ENCODE assay signal across 8 cellular contexts in genomic region chr10:75233444-75234016, GRCh38. TPM values are rescaled to one million over a fixed set of nuclear protein-coding genes. Genes with fewer than 3 reads are reported as not detected.
DNase-seq lines count a peak whose midpoint lies in the region; ATAC-seq and TF ChIP-seq lines count a peak whose summit lies in the region.

No MANE protein-coding gene starts in this region.

- CTCF ChIA-PET in activated CD4-positive, alpha-beta T cell treated with anti-CD3 and anti-CD28 coated beads, Interleukin-2, amount 10 ng/mL, durations not matched to agents 7 days and 5 days (lab: Charles Lee), result interaction anchor here (1.4 to 5.5 kb wide), 9 partner anchors 10 to 815 kb away, joined by 4 to 55 read pairs (median 18); partner anchors contain the start of genes SAMD8 and VDAC2
- CTCF ChIA-PET in activated CD4-positive, alpha-beta memory T cell treated with anti-CD3 and anti-CD28 coated beads for 36 hours (lab: Charles Lee), result interaction anchor here (0.8 to 9.0 kb wide), 5 partner anchors 11 to 989 kb away, joined by 3 to 109 read pairs (median 12); partner anchors contain the start of gene VDAC2

- H3K27me3 Mint-ChIP-seq in activated CD4-positive, alpha-beta T cell treated with anti-CD3 and anti-CD28 coated beads, Interleukin-2, amount 10 ng/mL, durations not matched to agents 7 days and 5 days, result no peaks in the 10 kb centered on the region
- H3K27me3 Mint-ChIP-seq in activated CD4-positive, alpha-beta memory T cell treated with anti-CD3 and anti-CD28 coated beads for 36 hours, result no peaks in the 10 kb centered on the region

- H3K27ac Mint-ChIP-seq in activated CD4-positive, alpha-beta T cell treated with anti-CD3 and anti-CD28 coated beads, Interleukin-2, amount 10 ng/mL, durations not matched to agents 7 days and 5 days, result peak overlapping the region; percentile 92
- H3K27ac Mint-ChIP-seq in activated CD4-positive, alpha-beta memory T cell treated with anti-CD3 and anti-CD28 coated beads for 36 hours, result peak overlapping the region; percentile 85

- peaks cover 6% of the 10 kb centered on the region for H3K4me1 ChIP-seq in iPS-18a (ENCODE audit: control insufficient read depth, low read depth, low read length)
- H3K4me1 ChIP-seq in testis, result peaks cover 4% of the 10 kb centered on the region

- H3K4me3 ChIP-seq in iPS-18a (ENCODE audit: low read length), result peak overlapping the region; percentile 55
- H3K4me3 ChIP-seq in testis, result peak overlapping the region; percentile 63 to 77

- no peak for TF ChIP-seq POLR2A in testis (IDR thresholded peaks at IDR 0.05)

- no peak for TF ChIP-seq CTCF in testis (IDR thresholded peaks at IDR 0.05)

- H3K9me3 ChIP-seq in iPS-18a (ENCODE audit: control insufficient read depth, low read depth, low read length) (no peaks in the 10 kb centered on the region), testis (no peaks in the 10 kb centered on the region)

- 34 to 35% methylated on average over 4 to 14 of the region's 14 CpGs for WGBS in testis, 2 donors

- no peak for ATAC-seq in HG03520 (IDR thresholded peaks at IDR 0.05; ENCODE audit: unreplicated experiment)

- intact Hi-C loops in activated CD4-positive, alpha-beta memory T cell treated with anti-CD3 and anti-CD28 coated beads for 36 hours (cut with micrococcal nuclease), result loop anchor here (1.0 to 10.0 kb wide), 6 partner anchors 23 to 1059 kb away; partner anchors contain the start of genes KAT6B, SAMD8 and VDAC2
- intact Hi-C loops in testis (cut with DNase I; ENCODE audit: low total_unique reads), result loop anchor here (10.0 kb wide), 2 partner anchors 129 to 989 kb away; a partner anchor contains a TSS

- peaks cover 43% of the 10 kb centered on the region for H3K36me3 Mint-ChIP-seq in activated CD4-positive, alpha-beta T cell treated with anti-CD3 and anti-CD28 coated beads, Interleukin-2, amount 10 ng/mL, durations not matched to agents 7 days and 5 days (ENCODE audit: low read depth)
- peaks cover 32% of the 10 kb centered on the region for H3K36me3 Mint-ChIP-seq in activated CD4-positive, alpha-beta memory T cell treated with anti-CD3 and anti-CD28 coated beads for 36 hours

- H3K36me3 ChIP-seq in iPS-18a (ENCODE audit: control insufficient read depth, low read depth, low read length), result peaks cover 37% of the 10 kb centered on the region
- H3K36me3 ChIP-seq in testis (ENCODE audit: low read depth, missing control alignments), result no peaks in the 10 kb centered on the region

- peak overlapping the region; percentile 51 for H3K9ac ChIP-seq in iPS-18a (ENCODE audit: low read length)

- H3K27me3 ChIP-seq in iPS-18a (ENCODE audit: control insufficient read depth, insufficient read depth, low read length) (no peaks in the 10 kb centered on the region), testis (no peaks in the 10 kb centered on the region)

- no peaks in the 10 kb centered on the region for H3K9me3 Mint-ChIP-seq in activated CD4-positive, alpha-beta T cell treated with anti-CD3 and anti-CD28 coated beads, Interleukin-2, amount 10 ng/mL, durations not matched to agents 7 days and 5 days
- H3K9me3 Mint-ChIP-seq in activated CD4-positive, alpha-beta memory T cell treated with anti-CD3 and anti-CD28 coated beads for 36 hours, result no peaks in the 10 kb centered on the region

- POLR2A ChIA-PET in activated CD4-positive, alpha-beta T cell treated with anti-CD3 and anti-CD28 coated beads, Interleukin-2, amount 10 ng/mL, durations not matched to agents 7 days and 5 days (lab: Charles Lee), result interaction anchor here (1.4 kb wide), 1 partner anchor 23 kb away, joined by 4 read pairs; the partner anchor contains the start of gene VDAC2
- POLR2A ChIA-PET in activated CD4-positive, alpha-beta memory T cell treated with anti-CD3 and anti-CD28 coated beads for 36 hours (lab: Charles Lee), result interaction anchor here (0.6 to 6.4 kb wide), 4 partner anchors 19 to 45 kb away, joined by 3 to 54 read pairs (median 4); partner anchors contain the start of gene VDAC2

- H3K4me1 Mint-ChIP-seq in activated CD4-positive, alpha-beta T cell treated with anti-CD3 and anti-CD28 coated beads, Interleukin-2, amount 10 ng/mL, durations not matched to agents 7 days and 5 days, result peaks cover 37% of the 10 kb centered on the region
- H3K4me1 Mint-ChIP-seq in activated CD4-positive, alpha-beta memory T cell treated with anti-CD3 and anti-CD28 coated beads for 36 hours (ENCODE audit: low read depth), result peaks cover 31% of the 10 kb centered on the region

- H3K4me3 Mint-ChIP-seq in activated CD4-positive, alpha-beta T cell treated with anti-CD3 and anti-CD28 coated beads, Interleukin-2, amount 10 ng/mL, durations not matched to agents 7 days and 5 days, result peak overlapping the region; percentile 78
- peak overlapping the region; percentile 80 for H3K4me3 Mint-ChIP-seq in activated CD4-positive, alpha-beta memory T cell treated with anti-CD3 and anti-CD28 coated beads for 36 hours

- H3K27ac ChIP-seq in iPS-18a (ENCODE audit: low read length) (peak overlapping the region; percentile 66), testis (peak overlapping the region; percentile 3 to 85)

- DNase-seq in activated CD4-positive, alpha-beta T cell treated with anti-CD3 and anti-CD28 coated beads, Interleukin-2, amount 10 ng/mL, durations not matched to agents 7 days and 5 days, result peak; percentile 10
- DNase-seq in activated CD4-positive, alpha-beta T cell treated with anti-CD3 and anti-CD28 coated beads for 1 hour, result no peak
- peak; percentile 16 for DNase-seq in activated CD4-positive, alpha-beta memory T cell treated with anti-CD3 and anti-CD28 coated beads for 36 hours
- DNase-seq in testis (no peak), kidney tubule cell (ENCODE audit: low spot score) (no peak), mesenteric fat pad (ENCODE audit: low spot score) (no peak)

RNA-seq across cellular contexts. Expression of gene COMTD1, which starts 2.2 kb away (rescaled TPM):
- total RNA-seq in activated CD4-positive, alpha-beta T cell treated with anti-CD3 and anti-CD28 coated beads, Interleukin-2, amount 10 ng/mL, durations not matched to agents 7 days and 5 days, result 10 to 100 TPM; 27.3 to 44.7 TPM
- total RNA-seq in activated CD4-positive, alpha-beta memory T cell treated with anti-CD3 and anti-CD28 coated beads for 36 hours, result 10 to 100 TPM; 40.0 to 41.3 TPM
- total RNA-seq in testis, result 10 to 100 TPM; 18.8 to 22.8 TPM
- 8.1 TPM for polyA plus RNA-seq in testis (ENCODE audit: insufficient read depth, low read depth, low replicate concordance)
- total RNA-seq in mesenteric fat pad, result 19.6 TPM

RNA-seq across cellular contexts. Expression of gene VDAC2, which starts 22.9 kb away (rescaled TPM):
- total RNA-seq in activated CD4-positive, alpha-beta T cell treated with anti-CD3 and anti-CD28 coated beads, Interleukin-2, amount 10 ng/mL, durations not matched to agents 7 days and 5 days, result 100 to 1,000 TPM in 1 of 2 experiments, 10 to 100 TPM in 1; 98.6 to 122 TPM
- total RNA-seq in activated CD4-positive, alpha-beta memory T cell treated with anti-CD3 and anti-CD28 coated beads for 36 hours, result 100 to 1,000 TPM; 217 to 221 TPM
- total RNA-seq in testis (100 to 1,000 TPM; 105 to 111 TPM), mesenteric fat pad (164 TPM)
- 234 TPM for polyA plus RNA-seq in testis (ENCODE audit: insufficient read depth, low read depth, low replicate concordance)

Comparison
In these comparisons a context has a peak if more than half of its experiments do, and no peak if none do; other contexts are left out.
1. DNase-seq: peak in activated CD4-positive, alpha-beta T cell treated with anti-CD3 and anti-CD28 coated beads, Interleukin-2, amount 10 ng/mL, durations not matched to agents 7 days and 5 days (single experiment) and activated CD4-positive, alpha-beta memory T cell treated with anti-CD3 and anti-CD28 coated beads for 36 hours (single experiment); none in activated CD4-positive, alpha-beta T cell treated with anti-CD3 and anti-CD28 coated beads for 1 hour (single experiment), testis (single experiment), kidney tubule cell (single experiment) and mesenteric fat pad (single experiment).